19 cellular contexts compared by ENCODE assay signal in the genomic region with DNA sequence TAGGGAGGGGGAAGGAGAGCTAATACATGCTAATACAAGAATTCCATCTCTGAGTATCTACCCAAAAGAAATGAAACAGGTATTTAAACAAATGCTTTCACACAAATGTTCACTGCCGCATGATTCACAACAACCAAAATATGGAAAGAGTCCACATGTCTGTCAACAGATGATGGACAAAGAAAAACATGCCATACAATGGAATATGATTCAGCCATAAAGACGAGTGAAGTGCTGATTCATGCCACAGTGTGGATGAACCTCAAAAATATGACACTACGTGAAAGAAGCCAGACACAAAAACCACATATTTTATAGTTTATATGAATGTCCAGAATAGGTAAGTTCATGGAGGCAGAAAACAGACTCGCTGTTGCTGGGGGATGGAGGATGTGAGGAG.
A peak's percentile ranks its signal among the peaks of the same experiment; 100 is the strongest.
DNase-seq lines count a peak whose midpoint lies in the region; ATAC-seq and TF ChIP-seq lines count a peak whose summit lies in the region.
"Had no signal": no experiment of that assay in that cellular context is flagged by ENCODE, and none has a peak within 500 bp of the region (broad histone marks: within the 10 kb centered on the region; RNA-seq: fewer than 3 reads in every experiment).

No MANE protein-coding gene starts in this region.

- TF ChIP-seq CTCF in AG04449 (IDR thresholded peaks at IDR 0.05; ENCODE audit: insufficient read depth, low read length, missing control alignments): no peak
- no peak for TF ChIP-seq CTCF in IMR-90 (conservative IDR thresholded peaks at IDR 0.05; ENCODE audit: low read depth, low read length)
- TF ChIP-seq CTCF in astrocyte of the spinal cord (IDR thresholded peaks at IDR 0.05; ENCODE audit: low read depth, low read length): no peak
- no peak for TF ChIP-seq CTCF in fibroblast of the aortic adventitia (IDR thresholded peaks at IDR 0.05; ENCODE audit: insufficient read depth, low read length)

- in situ Hi-C loops in IMR-90 (cut with MboI; ENCODE audit: low sequenced_read_pairs) (no loop called here), astrocyte of the spinal cord (cut with HindIII; ENCODE audit: low sequenced_read_pairs) (no loop called here)

- H3K4me1 ChIP-seq in IMR-90 (ENCODE audit: control insufficient read depth, insufficient read depth, low read length) (peaks cover 11% of the 10 kb centered on the region; the same call in 1 of the 2 replicates), aorta (ENCODE audit: control insufficient read depth in 1 of 2, insufficient read depth in 2 of 2, low read length in 2 of 2) (no peaks in the 10 kb centered on the region)
- H3K4me1 ChIP-seq: right lobe of liver, upper lobe of left lung had no signal

- no peak overlapping the region for H3K9ac ChIP-seq in IMR-90 (ENCODE audit: low read depth, low read length)

- peak overlapping the region; percentile 73 for H2BK120ac ChIP-seq in IMR-90 (ENCODE audit: low read depth, low read length)

- 0 out of 2 replicates have a peak overlapping the region, but pooled peaks have one; percentile 40 for H2AK5ac ChIP-seq in IMR-90 (ENCODE audit: low read depth, low read length)

- H4K8ac ChIP-seq in IMR-90 (ENCODE audit: low read depth in 2 of 2, low read length in 2 of 2): peak overlapping the region in 1 of 2 experiments; percentile 42; a peak in 2 of 4 replicates

- H2BK15ac ChIP-seq in IMR-90 (ENCODE audit: low read depth, low read length): no peak overlapping the region

- ATAC-seq in IMR-90 (ENCODE audit: low read depth) (0 out of 2 replicates have a peak, but pooled peaks have one; percentile 31), GM18502 (IDR thresholded peaks at IDR 0.05; ENCODE audit: poor library complexity, unreplicated experiment) (no peak), aorta (ENCODE audit: low FRiP score) (no peak)
- ATAC-seq: activated CD4-positive, CD25-positive, alpha-beta regulatory T cell treated with anti-CD3 and anti-CD28 coated beads, Interleukin-2, amount 50 U/mL, for 24 hours; CD8-positive, alpha-beta T cell; right lobe of liver had no signal

- intact Hi-C loops in IMR-90 (cut with micrococcal nuclease) (no loop called here), aorta (cut with DNase I) (no loop called here)

- BruUV-seq in IMR-90 (replicated peaks; lab: Mats Ljungman, UMichigan): no TSS peak

- CTCF ChIA-PET in AG04449 (lab: Yijun Ruan, JAX): no interaction called here
- CTCF ChIA-PET in IMR-90 (lab: Yijun Ruan, JAX): no interaction called here

- H2BK5ac ChIP-seq in IMR-90 (ENCODE audit: low read depth, low read length, poor library complexity, severe bottlenecking): peak overlapping the region; percentile 23

- no peak for TF ChIP-seq POLR2A in IMR-90 (IDR thresholded peaks at IDR 0.05; ENCODE audit: low read depth, low read length)

- H2AFZ ChIP-seq in IMR-90 (replicated peaks; ENCODE audit: low read length, poor library complexity): no peak overlapping the region

- H3K27me3 ChIP-seq in IMR-90 (ENCODE audit: control insufficient read depth, insufficient read depth, low read length): peaks cover 2% of the 10 kb centered on the region; the same call in 1 of the 2 replicates
- no peaks in the 10 kb centered on the region for H3K27me3 ChIP-seq in aorta (ENCODE audit: control insufficient read depth in 1 of 2, insufficient read depth in 2 of 2, low read length in 1 of 2)
- H3K27me3 ChIP-seq: right lobe of liver, upper lobe of left lung had no signal

- no CpG with 5 or more reads among the region's 4 CpGs for WGBS in IMR-90 (ENCODE audit: extremely low coverage in 2 of 2, insufficient read length in 1 of 2), 2 experiments
- 77 to 78% methylated on average over 4 of the region's 4 CpGs for WGBS in aorta, 2 donors

- no peaks in the 10 kb centered on the region for H4K20me1 ChIP-seq in IMR-90 (ENCODE audit: insufficient read depth, low read length)

- H3K18ac ChIP-seq in IMR-90 (ENCODE audit: low read depth, low read length): 0 out of 2 replicates have a peak overlapping the region, but pooled peaks have one; percentile 6

- dilution Hi-C loops in IMR-90 (cut with HindIII; ENCODE audit: low sequenced_read_pairs, unreplicated experiment): no loop called here

- H4K91ac ChIP-seq in IMR-90 (ENCODE audit: insufficient read depth, low read depth, low read length): 0 out of 2 replicates have a peak overlapping the region, but pooled peaks have one; percentile 4

- no peak overlapping the region for H3K4ac ChIP-seq in IMR-90 (ENCODE audit: low read depth, low read length)

- H2BK20ac ChIP-seq in IMR-90 (ENCODE audit: low read depth, low read length): peak overlapping the region; percentile 43; the same call in 1 of the 2 replicates

- H2AK9ac ChIP-seq in IMR-90 (replicated peaks; ENCODE audit: low read depth, low read length, poor library complexity): no peak overlapping the region

- no peak overlapping the region for H3K23ac ChIP-seq in IMR-90 (ENCODE audit: low read depth, low read length)

- H3K56ac ChIP-seq in IMR-90 (ENCODE audit: extremely low read depth, insufficient read depth, low read length): no peak overlapping the region

- H3K9me3 ChIP-seq in IMR-90 (ENCODE audit: control insufficient read depth, insufficient read depth, low read length) (no peaks in the 10 kb centered on the region), aorta (ENCODE audit: control insufficient read depth, low read length) (no peaks in the 10 kb centered on the region)
- H3K9me3 ChIP-seq: right lobe of liver, upper lobe of left lung had no signal

- TF ChIP-seq RAD21 in IMR-90 (IDR thresholded peaks at IDR 0.05; ENCODE audit: low read length): no peak

- POLR2A ChIA-PET in AG04449 (lab: Yijun Ruan, JAX) (no interaction called here), IMR-90 (lab: Charles Lee; ENCODE audit: unreplicated experiment) (no interaction called here)

- H3K79me1 ChIP-seq in IMR-90 (ENCODE audit: low read depth in 1 of 2, low read length in 2 of 2): no peaks in the 10 kb centered on the region

- no peak overlapping the region for H4K5ac ChIP-seq in IMR-90 (ENCODE audit: low read depth, low read length)

- H3K4me3 ChIP-seq in AG04449 (ENCODE audit: low read depth, low read length) (no peak overlapping the region), IMR-90 (ENCODE audit: insufficient read depth, low read depth, low read length) (no peak overlapping the region), astrocyte of the spinal cord (ENCODE audit: low read depth, low read length) (no peak overlapping the region), fibroblast of the aortic adventitia (ENCODE audit: low read depth, low read length) (no peak overlapping the region), aorta (ENCODE audit: low read length in 2 of 2) (no peak overlapping the region)
- H3K4me3 ChIP-seq: right lobe of liver, upper lobe of left lung had no signal

- H3K36me3 ChIP-seq in IMR-90 (ENCODE audit: control insufficient read depth, insufficient read depth, low read length): no peaks in the 10 kb centered on the region
- no peaks in the 10 kb centered on the region for H3K36me3 ChIP-seq in aorta (ENCODE audit: control insufficient read depth in 1 of 2, insufficient read depth in 2 of 2, low read length in 1 of 2)
- H3K36me3 ChIP-seq: right lobe of liver, upper lobe of left lung had no signal

- no peak overlapping the region for H3K4me2 ChIP-seq in IMR-90 (ENCODE audit: low read depth, low read length)

- DNase-seq in AG04449 (ENCODE audit: low read depth, low spot score) (peak; percentile 24), IMR-90 (peak; percentile 67), astrocyte of the spinal cord (ENCODE audit: low read depth, low spot score) (peak; percentile 42), fibroblast of the aortic adventitia (ENCODE audit: low read depth) (peak; percentile 68), SKM-1 treated with dmso at 0.1 percent for 144 hours (lab: John Stamatoyannopoulos, UW; ENCODE audit: unreplicated experiment) (no peak), aorta (no peak), pons (ENCODE audit: low spot score) (no peak)
- DNase-seq: activated naive CD8-positive, alpha-beta T cell treated with anti-CD3 and anti-CD28 coated beads, Interleukin-2, amount 10 ng/mL, durations not matched to agents 7 days and 5 days; CD8-positive, alpha-beta T cell; DMS79; endodermal cell; H9; NCI-H1048; right lobe of liver; stimulated activated naive CD4-positive, alpha-beta T cell treated with Interleukin-2 at 50 U/mL for 16 hours; T-helper 9 cell; upper lobe of left lung had no signal

- peaks cover 18% of the 10 kb centered on the region; the same call in 1 of the 2 replicates for H3K9me1 ChIP-seq in IMR-90 (ENCODE audit: insufficient read depth, low read length)

- no peak overlapping the region; the same call in 1 of the 2 replicates for H3K14ac ChIP-seq in IMR-90 (replicated peaks; ENCODE audit: low read depth, low read length)

- no peak overlapping the region for H3K27ac ChIP-seq in IMR-90 (ENCODE audit: insufficient read depth, low read length)
- no peak overlapping the region for H3K27ac ChIP-seq in aorta (ENCODE audit: low read depth in 1 of 2, low read length in 2 of 2)
- H3K27ac ChIP-seq: right lobe of liver, upper lobe of left lung had no signal

TF ChIP-seq in IMR-90, 13 proteins besides CTCF, POLR2A, EP300 and RAD21:
- peak; percentile 73; the same call in 1 of the 2 replicates for TF ChIP-seq NFE2L2 (IDR thresholded peaks at IDR 0.05; ENCODE audit: low read depth, low read length)
- no peak for TF ChIP-seq SMC3 (IDR thresholded peaks at IDR 0.05; ENCODE audit: low read depth, low read length)
- TF ChIP-seq FOS (IDR thresholded peaks at IDR 0.05; ENCODE audit: low read depth, low read length): peak; percentile 5; the same call in 1 of the 2 replicates
- peak; percentile 40; the same call in 1 of the 2 replicates for TF ChIP-seq MAFK (IDR thresholded peaks at IDR 0.05; ENCODE audit: low read depth, low read length)

Comparison
In these comparisons a context has a peak if more than half of its experiments do, and no peak if none do; other contexts are left out.
1. DNase-seq: peak in AG04449 (single experiment), IMR-90 (single experiment), astrocyte of the spinal cord (single experiment) and fibroblast of the aortic adventitia (single experiment); none in SKM-1 treated with dmso at 0.1 percent for 144 hours (single experiment), aorta (0 of 2) and pons (single experiment).